16 cellular contexts compared by ENCODE assay signal in the genomic region with DNA sequence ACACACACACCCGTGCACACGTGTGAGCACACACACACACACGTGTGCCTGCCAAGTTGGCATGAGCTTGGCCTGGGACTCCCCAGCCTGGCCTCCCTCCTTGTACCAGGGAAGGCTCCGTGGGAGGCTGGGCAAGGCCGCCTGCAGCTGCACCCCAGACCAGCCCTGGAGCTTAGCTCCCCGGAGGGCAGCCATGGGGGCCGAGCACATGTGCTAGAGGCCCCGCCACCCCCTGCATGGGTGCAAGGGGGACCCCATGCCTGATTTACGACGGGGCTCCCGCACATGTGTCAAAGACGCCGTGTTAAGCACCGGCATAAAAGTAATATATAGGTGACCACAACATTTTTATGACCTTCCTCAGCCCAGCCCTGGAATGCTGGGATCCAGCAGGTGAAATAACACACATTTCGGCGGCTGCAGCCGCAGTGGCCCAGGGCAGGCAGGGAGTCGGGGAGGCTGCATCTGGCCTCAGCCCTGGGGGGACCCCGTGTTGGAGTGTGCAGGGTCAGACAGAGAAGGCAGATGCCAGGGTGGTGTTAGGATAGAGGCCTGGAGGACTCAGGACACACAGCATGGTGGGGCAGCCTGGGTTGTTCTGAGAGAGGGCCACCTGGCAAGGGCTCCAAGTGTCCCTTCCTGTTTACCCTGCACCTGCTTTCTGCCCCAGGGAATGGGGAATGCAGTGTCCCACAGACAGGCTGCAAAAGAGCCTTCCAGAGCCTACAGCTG. TPM values are rescaled to one million over a fixed set of nuclear protein-coding genes. Genes with fewer than 3 reads are reported as not detected.
DNase-seq lines count a peak whose midpoint lies in the region; ATAC-seq, FAIRE-seq and TF ChIP-seq lines count a peak whose summit lies in the region.
"Had no signal": no experiment of that assay in that cellular context is flagged by ENCODE, and none has a peak within 500 bp of the region (broad histone marks: within the 10 kb centered on the region; RNA-seq: fewer than 3 reads in every experiment).

No MANE protein-coding gene starts in this region.

- no peak overlapping the region for H3K4me3 ChIP-seq in HepG2 (replicated peaks in 1 of 3; ENCODE audit: insufficient read depth in 1 of 3, low read depth in 2 of 3, low read length in 3 of 3)
- no peak overlapping the region for H3K4me3 ChIP-seq in stomach

- H4K20me1 ChIP-seq in HepG2 (ENCODE audit: insufficient read depth, low read length): no peaks in the 10 kb centered on the region

- no peaks in the 10 kb centered on the region for H3K36me3 Mint-ChIP-seq in activated CD8-positive, alpha-beta T cell treated with anti-CD3 and anti-CD28 coated beads for 36 hours (ENCODE audit: low read depth)

- no peak for FAIRE-seq in HepG2 (lab: Jason Lieb, UNC)
- FAIRE-seq: D721Med had no signal

- peaks cover 15% of the 10 kb centered on the region for H3K4me1 ChIP-seq in HepG2 (ENCODE audit: insufficient read depth, low read length)
- peaks cover 13 to 14% (median 14%) of the 10 kb centered on the region in 4 donors for H3K4me1 ChIP-seq in stomach

- TF ChIP-seq CTCF in activated CD8-positive, alpha-beta T cell treated with anti-CD3 and anti-CD28 coated beads for 36 hours (IDR thresholded peaks at IDR 0.05): no peak
- TF ChIP-seq CTCF in HepG2 (CRISPR knock-in tag; IDR thresholded peaks at IDR 0.05) (no peak), stomach (IDR thresholded peaks at IDR 0.05) (no peak)

- H3K4me1 Mint-ChIP-seq in activated CD8-positive, alpha-beta T cell treated with anti-CD3 and anti-CD28 coated beads for 36 hours (ENCODE audit: low read depth): peaks cover 7% of the 10 kb centered on the region

- DNase-seq in NCI-H146 (lab: John Stamatoyannopoulos, UW) (peak; percentile 34), NCI-H146 treated with DMSO at 0.1 percent for 48 hours (lab: John Stamatoyannopoulos, UW; ENCODE audit: unreplicated experiment) (no peak), HepG2 (ENCODE audit: low spot score) (no peak), stomach (peak; percentile 20), NCI-H345 (lab: John Stamatoyannopoulos, UW) (no peak), NCI-H2107 (lab: John Stamatoyannopoulos, UW) (no peak)
- DNase-seq in activated CD8-positive, alpha-beta T cell treated with anti-CD3 and anti-CD28 coated beads for 36 hours: peak; percentile 0
- DNase-seq: cortex of kidney; HCEC 1CT; NCI-H2081; stimulated activated CD4-positive, alpha-beta T cell treated with anti-CD3 and anti-CD28 coated beads, Interleukin-1b, Interleukin-23, amount 100 ng/mL, for 48 hours had no signal

- H3K9ac ChIP-seq in HepG2 (ENCODE audit: insufficient read depth, low read depth, low read length): no peak overlapping the region

- CTCF ChIA-PET in activated CD8-positive, alpha-beta T cell treated with anti-CD3 and anti-CD28 coated beads for 36 hours (lab: Charles Lee): no interaction called here
- CTCF ChIA-PET in HepG2 (lab: Yijun Ruan, JAX; ENCODE audit: low intra/inter-chr PET ratio, low total read pairs): no interaction called here

- POLR2A ChIA-PET in activated CD8-positive, alpha-beta T cell treated with anti-CD3 and anti-CD28 coated beads for 36 hours (lab: Charles Lee): no interaction called here
- POLR2A ChIA-PET in HepG2 (lab: Yijun Ruan, JAX): no interaction called here

- WGBS in HepG2 (ENCODE audit: low lambda C conversion rate): 29% methylated on average over 13 of the region's 19 CpGs
- 82 to 90% (median 89%) methylated on average over 14 to 19 of the region's 19 CpGs for WGBS in stomach, 5 donors

- peaks cover 6 to 37% of the 10 kb centered on the region in 2 experiments for H3K27me3 ChIP-seq in HepG2 (ENCODE audit: control insufficient read depth in 1 of 2, insufficient read depth in 2 of 2, low read length in 2 of 2)
- peaks cover 0 to 16% (median 12%) of the 10 kb centered on the region in 3 donors for H3K27me3 ChIP-seq in stomach

- H3K36me3 ChIP-seq in HepG2 (replicated peaks in 1 of 2; ENCODE audit: control insufficient read depth in 1 of 2, insufficient read depth in 2 of 2, low read length in 2 of 2) (no peaks in the 10 kb centered on the region), stomach (no peaks in the 10 kb centered on the region)

- H3K27ac Mint-ChIP-seq in activated CD8-positive, alpha-beta T cell treated with anti-CD3 and anti-CD28 coated beads for 36 hours: no peak overlapping the region
- H3K27ac Mint-ChIP-seq: stimulated activated naive CD8-positive, alpha-beta T cell treated with anti-CD3 and anti-CD28 coated beads, Interleukin-15, Interleukin-2, amounts not matched to agents 100 ng/mL and 50 ng/mL, for 24 hours had no signal

- H3K9me3 ChIP-seq in HepG2 (ENCODE audit: low read length) (no peaks in the 10 kb centered on the region), stomach (no peaks in the 10 kb centered on the region)

- H3K4me3 Mint-ChIP-seq in activated CD8-positive, alpha-beta T cell treated with anti-CD3 and anti-CD28 coated beads for 36 hours: no peak overlapping the region
- H3K4me3 Mint-ChIP-seq: stimulated activated naive CD8-positive, alpha-beta T cell treated with anti-CD3 and anti-CD28 coated beads, Interleukin-15, Interleukin-2, amounts not matched to agents 100 ng/mL and 50 ng/mL, for 24 hours had no signal

- no TSS peak for BruUV-seq in HepG2 (replicated peaks; lab: Mats Ljungman, UMichigan)

- ATAC-seq in activated CD8-positive, alpha-beta T cell treated with anti-CD3 and anti-CD28 coated beads for 36 hours: no peak
- ATAC-seq in HepG2: no peak
- no peak for ATAC-seq in HG02840 (IDR thresholded peaks at IDR 0.05; ENCODE audit: low FRiP score, unreplicated experiment)

- in situ Hi-C loops in HepG2 (cut with HindIII; ENCODE audit: extremely low pct_ligation_motif_present, low pct_unique_long_range_greater_than_20kb): no loop called here

- TF ChIP-seq POLR2A in HepG2 (IDR thresholded peaks at IDR 0.05; ENCODE audit: insufficient read depth in 1 of 2, low read depth in 2 of 2, low read length in 2 of 2): no peak
- no peak for TF ChIP-seq POLR2A in stomach (IDR thresholded peaks at IDR 0.05)

- H3K27ac ChIP-seq in HepG2 (ENCODE audit: extremely low read length, insufficient read depth, low read length) (no peak overlapping the region), stomach (no peak overlapping the region)
- H3K27ac ChIP-seq: 22Rv1 had no signal

- intact Hi-C loops in activated CD8-positive, alpha-beta T cell treated with anti-CD3 and anti-CD28 coated beads for 36 hours (cut with micrococcal nuclease): no loop called here
- intact Hi-C loops in HepG2 (cut with micrococcal nuclease; ENCODE audit: unreplicated experiment): no loop called here
- intact Hi-C loops in stomach (cut with DNase I; ENCODE audit: low total_unique reads): no loop called here

- H3K9me3 Mint-ChIP-seq in activated CD8-positive, alpha-beta T cell treated with anti-CD3 and anti-CD28 coated beads for 36 hours: no peaks in the 10 kb centered on the region
- H3K9me3 Mint-ChIP-seq: stimulated activated naive CD8-positive, alpha-beta T cell treated with anti-CD3 and anti-CD28 coated beads, Interleukin-15, Interleukin-2, amounts not matched to agents 100 ng/mL and 50 ng/mL, for 24 hours had no signal

- H2AFZ ChIP-seq in HepG2 (ENCODE audit: low read length): no peak overlapping the region

- TF ChIP-seq RAD21 in HepG2 (CRISPR knock-in tag; IDR thresholded peaks at IDR 0.05): no peak

- no peaks in the 10 kb centered on the region for H3K79me2 ChIP-seq in HepG2 (ENCODE audit: insufficient read depth, low read length)

- no peak for TF ChIP-seq EP300 in HepG2 (IDR thresholded peaks at IDR 0.05; ENCODE audit: low read depth in 2 of 2, low read length in 2 of 2)
- TF ChIP-seq EP300 in HepG2 (CRISPR knock-in tag; IDR thresholded peaks at IDR 0.05; ENCODE audit: borderline replicate concordance): no peak
- TF ChIP-seq EP300 in stomach (IDR thresholded peaks at IDR 0.05): no peak

- H3K27me3 Mint-ChIP-seq in activated CD8-positive, alpha-beta T cell treated with anti-CD3 and anti-CD28 coated beads for 36 hours: no peaks in the 10 kb centered on the region
- H3K27me3 Mint-ChIP-seq: stimulated activated naive CD8-positive, alpha-beta T cell treated with anti-CD3 and anti-CD28 coated beads, Interleukin-15, Interleukin-2, amounts not matched to agents 100 ng/mL and 50 ng/mL, for 24 hours had no signal

- no peak overlapping the region for H3K4me2 ChIP-seq in HepG2 (ENCODE audit: low read depth, low read length)

TF ChIP-seq in HepG2, 621 proteins besides CTCF, POLR2A, EP300 and RAD21 (continues in another document):
- no peak for TF ChIP-seq DDIT3 (CRISPR knock-in tag; IDR thresholded peaks at IDR 0.05)

RNA-seq across cellular contexts. Expression of gene WNT9A, which starts 56.3 kb away (rescaled TPM):
- not detected for total RNA-seq in activated CD8-positive, alpha-beta T cell treated with anti-CD3 and anti-CD28 coated beads for 36 hours
- 0.04 TPM in 2 replicates for total RNA-seq in HepG2 (2016; rRNA removed; fragmentation: Illumina TruSeq; extraction: Trizol)
- not detected in 2 replicates for total RNA-seq in HepG2 (2016; cell fraction: cytosol; rRNA removed; fragmentation: Illumina TruSeq; extraction: Trizol; ENCODE audit: low read depth)
- total RNA-seq in HepG2 (2016; cell fraction: insoluble cytoplasmic fraction; rRNA removed; fragmentation: Illumina TruSeq; extraction: Trizol): 0.04 TPM in 1 of 2 replicates, not detected in the other
- not detected in 2 replicates for total RNA-seq in HepG2 (2016; cell fraction: membrane; rRNA removed; fragmentation: Illumina TruSeq; extraction: Trizol)
- total RNA-seq in HepG2 (2016; cell fraction: nucleus; rRNA removed; fragmentation: Illumina TruSeq; extraction: Trizol): not detected in 2 replicates
- polyA plus RNA-seq in HepG2 (2011; rRNA removed): not detected in 2 replicates
- 0.04 TPM in 1 of 2 replicates, not detected in the other for polyA plus RNA-seq in HepG2 (2011; cell fraction: cytosol; rRNA removed)
- polyA plus RNA-seq in HepG2 (2011; cell fraction: nucleus; rRNA removed): 0.06 and 0.07 TPM in 2 replicates
- polyA plus RNA-seq in HepG2 (2012): 0.04 TPM in 1 of 2 replicates, not detected in the other
- polyA plus RNA-seq in HepG2 (2016; cell fraction: cytosol; fragmentation: Illumina TruSeq; extraction: Trizol; ENCODE audit: low read depth): not detected in 2 replicates
- polyA plus RNA-seq in HepG2 (2016; cell fraction: insoluble cytoplasmic fraction; fragmentation: Illumina TruSeq; extraction: Trizol; ENCODE audit: low read depth): not detected in 2 replicates
- polyA plus RNA-seq in HepG2 (2016; cell fraction: membrane; fragmentation: Illumina TruSeq; extraction: Trizol; ENCODE audit: low read depth): not detected in 2 replicates
- polyA plus RNA-seq in HepG2 (2016; cell fraction: nucleus; fragmentation: Illumina TruSeq; extraction: Trizol; ENCODE audit: insufficient read depth, low read depth): not detected in 2 replicates
- 0.04 and 2.6 TPM in 2 replicates for polyA minus RNA-seq in HepG2 (2011; rRNA and poly(A)+ RNA removed; ENCODE audit: low replicate concordance)
- not detected in 2 replicates for polyA minus RNA-seq in HepG2 (2011; cell fraction: cytosol; rRNA and poly(A)+ RNA removed)
- polyA minus RNA-seq in HepG2 (2011; cell fraction: nucleus; rRNA and poly(A)+ RNA removed): not detected in 2 replicates
- total RNA-seq in stomach: 10 to 100 TPM in 1 of 5 donors, 1 to 10 TPM in 4; 1.7 to 22.2 (median 4.3) TPM
- 1 to 10 TPM; 1.1 to 2.0 (median 1.1) TPM for polyA plus RNA-seq in stomach
- total RNA-seq: activated CD8-positive, alpha-beta memory T cell treated with anti-CD3 and anti-CD28 coated beads for 36 hours had no signal

Comparison
In these comparisons a context has a peak if more than half of its experiments do, and no peak if none do; other contexts are left out.
1. DNase-seq: peak in NCI-H146 (single experiment), activated CD8-positive, alpha-beta T cell treated with anti-CD3 and anti-CD28 coated beads for 36 hours (single experiment) and stomach (single experiment); none in NCI-H146 treated with DMSO at 0.1 percent for 48 hours (single experiment), HepG2 (single experiment), NCI-H345 (single experiment) and NCI-H2107 (single experiment).